9 cellular contexts compared by ENCODE assay signal in genomic region chr17:77455111-77455877, GRCh38.
DNase-seq lines count a peak whose midpoint lies in the region; ATAC-seq and TF ChIP-seq lines count a peak whose summit lies in the region.
"Had no signal": no experiment of that assay in that cellular context is flagged by ENCODE, and none has a peak within 500 bp of the region (broad histone marks: within the 10 kb centered on the region; RNA-seq: fewer than 3 reads in every experiment).

No MANE protein-coding gene starts in this region.

- no peak overlapping the region for H2AFZ ChIP-seq in mammary epithelial cell (ENCODE audit: low read depth, low read length)

- no peak overlapping the region for H3K4me3 ChIP-seq in mammary epithelial cell (replicated peaks in 1 of 3; ENCODE audit: insufficient read depth in 1 of 3, low read depth in 2 of 3, low read length in 3 of 3)

- peak overlapping the region; percentile 69 for H3K27ac ChIP-seq in mammary epithelial cell (ENCODE audit: insufficient read depth, low read depth, low read length)
- H3K27ac ChIP-seq: WERI-Rb-1 had no signal

- no peaks in the 10 kb centered on the region for H3K27me3 Mint-ChIP-seq in naive B cell

- CTCF ChIA-PET in mammary epithelial cell (lab: Charles Lee; ENCODE audit: low non-redundant PET) = no interaction called here

- peaks cover 3% of the 10 kb centered on the region for H3K36me3 ChIP-seq in mammary epithelial cell (ENCODE audit: insufficient read depth, low read length)

- H3K9me3 ChIP-seq in mammary epithelial cell (replicated peaks; ENCODE audit: insufficient read depth, low read length) = no peaks in the 10 kb centered on the region

- no TSS peak for BruUV-seq in mammary epithelial cell (replicated peaks; lab: Mats Ljungman, UMichigan)

- peak; percentile 53 for DNase-seq in stimulated activated CD4-positive, alpha-beta T cell treated with anti-CD3 and anti-CD28 coated beads, Interleukin-1b, Interleukin-23, amount 100 ng/mL, for 48 hours
- DNase-seq in stimulated activated CD4-positive, alpha-beta T cell treated with anti-CD3 and anti-CD28 coated beads, Interleukin-12 subunit alpha, Interleukin-12 subunit beta, amount 100 ng/mL, for 4 hours = no peak
- DNase-seq in mammary epithelial cell (peak; percentile 93), naive B cell (no peak), hippocampal formation (lab: John Stamatoyannopoulos, UW) (no peak), DMS 273 treated with DMSO at 0.1 percent for 48 hours (lab: John Stamatoyannopoulos, UW) (no peak)
- DNase-seq: WERI-Rb-1 had no signal

- peaks cover 74 to 84% (median 74%) of the 10 kb centered on the region in 3 donors for H3K4me1 Mint-ChIP-seq in naive B cell

- no peak for ATAC-seq in naive B cell (ENCODE audit: low read depth in 2 of 2)
- no peak for ATAC-seq in GM21825 (IDR thresholded peaks at IDR 0.05; ENCODE audit: unreplicated experiment)
- no peak for ATAC-seq in HG02973 (IDR thresholded peaks at IDR 0.05; ENCODE audit: unreplicated experiment)

- H4K20me1 ChIP-seq in mammary epithelial cell (ENCODE audit: insufficient read depth, low read length) = peaks cover 3% of the 10 kb centered on the region

- in situ Hi-C loops in mammary epithelial cell (cut with MboI; ENCODE audit: low sequenced_read_pairs in 2 of 2) = no loop called here

- peak overlapping the region; percentile 97 to 100 (median 98) for H3K4me3 Mint-ChIP-seq in naive B cell

- peak overlapping the region; percentile 82 for H3K4me2 ChIP-seq in mammary epithelial cell (ENCODE audit: insufficient read depth, low read depth, low read length)

- dilution Hi-C loops in mammary epithelial cell (cut with HindIII; ENCODE audit: low sequenced_read_pairs) = loop anchor here (5.0 to 10.0 kb wide), 2 partner anchors 77 to 130 kb away; no protein-coding TSS in a partner anchor

- peak overlapping the region; percentile 56 for H3K9ac ChIP-seq in mammary epithelial cell (ENCODE audit: insufficient read depth, low read length)

- no peaks in the 10 kb centered on the region for H3K27me3 ChIP-seq in mammary epithelial cell (ENCODE audit: insufficient read depth, low read length)

- no peak for TF ChIP-seq CTCF in mammary epithelial cell (conservative IDR thresholded peaks at IDR 0.05 in 1 of 2, IDR thresholded peaks at IDR 0.05 in 1 of 2; ENCODE audit: extremely low read depth in 1 of 2, insufficient read depth in 1 of 2, low read depth in 1 of 2, low read length in 2 of 2)

- intact Hi-C loops in mammary epithelial cell (cut with micrococcal nuclease) = no loop called here

- H3K79me2 ChIP-seq in mammary epithelial cell (ENCODE audit: insufficient read depth, low read length) = peaks cover 100% of the 10 kb centered on the region

- no peaks in the 10 kb centered on the region for H3K9me3 Mint-ChIP-seq in naive B cell

- WGBS in mammary epithelial cell (ENCODE audit: low coverage, missing lambda C conversion rate) = 31% methylated on average over 19 of the region's 24 CpGs

- H3K27ac Mint-ChIP-seq in naive B cell = peak overlapping the region; percentile 1 to 99 (median 91)

- peaks cover 60% of the 10 kb centered on the region for H3K4me1 ChIP-seq in mammary epithelial cell (ENCODE audit: insufficient read depth, low read length)

- H3K36me3 Mint-ChIP-seq in naive B cell = no peaks in the 10 kb centered on the region

Comparison
In these comparisons a context has a peak if more than half of its experiments do, and no peak if none do; other contexts are left out.
1. DNase-seq: peak in stimulated activated CD4-positive, alpha-beta T cell treated with anti-CD3 and anti-CD28 coated beads, Interleukin-1b, Interleukin-23, amount 100 ng/mL, for 48 hours (single experiment) and mammary epithelial cell (single experiment); none in stimulated activated CD4-positive, alpha-beta T cell treated with anti-CD3 and anti-CD28 coated beads, Interleukin-12 subunit alpha, Interleukin-12 subunit beta, amount 100 ng/mL, for 4 hours (single experiment), naive B cell (single experiment), hippocampal formation (0 of 2) and DMS 273 treated with DMSO at 0.1 percent for 48 hours (single experiment).